9 cellular contexts compared by ENCODE assay signal in the genomic region with DNA sequence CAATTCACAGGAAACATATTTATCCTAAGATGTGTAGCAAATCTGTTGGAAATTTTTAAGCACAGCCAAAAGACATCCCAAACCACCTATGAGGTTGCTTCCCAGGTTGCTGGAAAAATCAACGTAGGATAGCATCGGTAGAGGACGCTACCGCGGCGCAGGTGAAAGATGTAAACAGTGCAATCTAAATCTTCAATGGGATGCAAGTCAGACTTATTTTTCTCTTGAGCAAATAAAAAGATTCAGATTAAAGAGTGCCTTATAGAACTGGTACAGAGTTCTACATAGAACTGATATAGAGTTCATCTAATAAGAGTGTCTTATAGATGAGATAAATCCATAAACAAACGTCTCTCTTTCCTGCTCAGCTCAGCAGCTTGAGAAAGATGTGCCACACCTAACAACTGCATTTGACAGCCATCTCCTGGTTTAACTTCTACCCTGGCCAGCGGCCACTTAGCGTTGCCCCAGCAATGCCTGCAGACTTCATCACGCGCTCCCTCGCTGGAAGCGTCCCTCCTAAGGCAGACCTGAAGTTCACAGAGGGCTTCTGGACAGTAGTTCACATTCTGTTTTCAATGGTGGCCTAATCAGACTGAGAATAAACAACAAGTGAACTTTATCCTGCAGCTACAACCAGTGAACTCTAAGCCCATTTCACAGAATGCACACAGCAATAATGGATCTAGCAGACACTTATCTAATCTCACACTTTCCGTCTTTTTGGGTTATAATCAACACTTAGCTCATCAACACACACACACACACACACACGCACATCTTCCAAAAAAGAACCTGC.
DNase-seq lines count a peak whose midpoint lies in the region; ATAC-seq and TF ChIP-seq lines count a peak whose summit lies in the region.
"Had no signal": no experiment of that assay in that cellular context is flagged by ENCODE, and none has a peak within 500 bp of the region (broad histone marks: within the 10 kb centered on the region; RNA-seq: fewer than 3 reads in every experiment).

No MANE protein-coding gene starts in this region.

- H3K4me1 ChIP-seq in psoas muscle: peaks cover 54% of the 10 kb centered on the region

- TF ChIP-seq CTCF in Calu3 (IDR thresholded peaks at IDR 0.05; ENCODE audit: unreplicated experiment): no peak
- no peak for TF ChIP-seq CTCF in psoas muscle (IDR thresholded peaks at IDR 0.05)

- H3K27me3 ChIP-seq in psoas muscle (ENCODE audit: insufficient read depth in 3 of 3, low read length in 2 of 3) (no peaks in the 10 kb centered on the region), MG63 (no peaks in the 10 kb centered on the region)

- H3K36me3 ChIP-seq in psoas muscle (ENCODE audit: insufficient read depth in 1 of 2, low read depth in 1 of 2): no peaks in the 10 kb centered on the region
- no peaks in the 10 kb centered on the region for H3K36me3 ChIP-seq in MG63

- H3K9me3 ChIP-seq in T-helper 17 cell (ENCODE audit: control insufficient read depth, low read length, poor library complexity, severe bottlenecking) (no peaks in the 10 kb centered on the region), psoas muscle (no peaks in the 10 kb centered on the region), MG63 (no peaks in the 10 kb centered on the region)

- intact Hi-C loops in Calu3 (cut with micrococcal nuclease; ENCODE audit: unreplicated experiment) (loop anchor here (1.0 to 5.0 kb wide), 3 partner anchors 87 to 465 kb away; no protein-coding TSS in a partner anchor), Right ventricle myocardium superior (cut with DNase I) (no loop called here), psoas muscle (cut with DNase I) (loop anchor here in 1 of 2 donors (5.0 kb wide), 1 partner anchor 37 kb away; no protein-coding TSS in a partner anchor)

- no peaks in the 10 kb centered on the region for H3K9me3 Mint-ChIP-seq in Calu3 (ENCODE audit: low read depth, unreplicated experiment)

- H3K36me3 Mint-ChIP-seq in Calu3 (ENCODE audit: insufficient read depth, unreplicated experiment) (peaks cover 44% of the 10 kb centered on the region), T-helper 17 cell (ENCODE audit: low read depth) (no peaks in the 10 kb centered on the region)

- DNase-seq in Calu3: no peak
- no peak for DNase-seq in T-helper 17 cell
- DNase-seq in Right ventricle myocardium superior: peak; percentile 78
- DNase-seq in psoas muscle: peak; percentile 55 to 84
- no peak for DNase-seq in EL
- no peak for DNase-seq in MG63
- DNase-seq: NCI-H82 had no signal

- H3K27ac ChIP-seq in psoas muscle: peak overlapping the region; percentile 70

- H3K4me3 Mint-ChIP-seq in Calu3 (ENCODE audit: low read depth, unreplicated experiment) (peak overlapping the region; percentile 15), T-helper 17 cell (peak overlapping the region; percentile 73)

- CTCF ChIA-PET in Calu3 (lab: Charles Lee): interaction anchor here (0.6 to 3.1 kb wide), 10 partner anchors 10 to 465 kb away, joined by 4 to 13 read pairs (median 6); no protein-coding TSS in a partner anchor

- H3K27me3 Mint-ChIP-seq in Calu3 (ENCODE audit: unreplicated experiment) (no peaks in the 10 kb centered on the region), T-helper 17 cell (no peaks in the 10 kb centered on the region)

- 60 to 63% (median 62%) methylated on average over 15 of the region's 15 CpGs for WGBS in psoas muscle, 3 donors

- H3K4me3 ChIP-seq in psoas muscle (no peak overlapping the region), MG63 (no peak overlapping the region)

- peaks cover 69% of the 10 kb centered on the region for H3K4me1 Mint-ChIP-seq in Calu3 (ENCODE audit: low read depth, unreplicated experiment)
- H3K4me1 Mint-ChIP-seq in T-helper 17 cell: peaks cover 56% of the 10 kb centered on the region

- no TSS peak for BruUV-seq in Calu3 (replicated peaks; lab: Mats Ljungman, UMichigan)

- ATAC-seq in T-helper 17 cell: no peak
- peak; percentile 66 for ATAC-seq in Right ventricle myocardium superior (ENCODE audit: poor library complexity)
- ATAC-seq in psoas muscle: peak; percentile 59 to 88 (median 82)
- ATAC-seq in GM19397 (IDR thresholded peaks at IDR 0.05; ENCODE audit: unreplicated experiment): no peak
- no peak for ATAC-seq in GM19455 (IDR thresholded peaks at IDR 0.05; ENCODE audit: unreplicated experiment)

- H3K27ac Mint-ChIP-seq in Calu3 (ENCODE audit: unreplicated experiment): peak overlapping the region; percentile 86
- H3K27ac Mint-ChIP-seq in T-helper 17 cell: peak overlapping the region; percentile 91

Comparison
In these comparisons a context has a peak if more than half of its experiments do, and no peak if none do; other contexts are left out.
1. DNase-seq: peak in Right ventricle myocardium superior (single experiment) and psoas muscle (2 of 2); none in Calu3 (single experiment), T-helper 17 cell (0 of 3), EL (single experiment) and MG63 (single experiment).
2. ATAC-seq: peak in Right ventricle myocardium superior (single experiment) and psoas muscle (4 of 4); none in T-helper 17 cell (single experiment), GM19397 (single experiment) and GM19455 (single experiment).